In genomic region chr2:197130318-197130717, GRCh38 we compare ENCODE assay signal across 9 cellular contexts.
A peak's percentile ranks its signal among the peaks of the same experiment; 100 is the strongest.
DNase-seq lines count a peak whose midpoint lies in the region; ATAC-seq and FAIRE-seq lines count a peak whose summit lies in the region.
"Had no signal": no experiment of that assay in that cellular context is flagged by ENCODE, and none has a peak within 500 bp of the region (broad histone marks: within the 10 kb centered on the region; RNA-seq: fewer than 3 reads in every experiment).

No MANE protein-coding gene starts in this region.

- ATAC-seq in GM21515 (IDR thresholded peaks at IDR 0.05; ENCODE audit: unreplicated experiment) (peak; percentile 76), HG03442 (IDR thresholded peaks at IDR 0.05; ENCODE audit: unreplicated experiment) (peak; percentile 70), esophagus mucosa (peak; percentile 48)
- ATAC-seq: sciatic nerve had no signal

- peak; percentile 98 for FAIRE-seq in GM18507 (lab: Jason Lieb, UNC)

- DNase-seq in GM18507 (ENCODE audit: extremely low spot score, insufficient read length, low read depth) = peak; percentile 40
- no peak for DNase-seq in HUDEP-2 (lab: John Stamatoyannopoulos, UW; ENCODE audit: unreplicated experiment in 76 of 76)
- DNase-seq in NCI-H1694 (lab: John Stamatoyannopoulos, UW) = no peak
- no peak for DNase-seq in NCI-H345 (lab: John Stamatoyannopoulos, UW)
- no peak for DNase-seq in 8988T
